8 cellular contexts compared by ENCODE assay signal in genomic region chr14:63454863-63455622, GRCh38.
DNase-seq lines count a peak whose midpoint lies in the region; ATAC-seq and TF ChIP-seq lines count a peak whose summit lies in the region.

No MANE protein-coding gene starts in this region.

- H3K36me3 Mint-ChIP-seq in endothelial cell (ENCODE audit: low read depth, unreplicated experiment): no peaks in the 10 kb centered on the region

- no peaks in the 10 kb centered on the region for H3K9me3 Mint-ChIP-seq in endothelial cell (ENCODE audit: unreplicated experiment)

- peaks cover 23% of the 10 kb centered on the region for H3K4me1 Mint-ChIP-seq in endothelial cell (ENCODE audit: unreplicated experiment)

- H3K4me3 Mint-ChIP-seq in endothelial cell (ENCODE audit: unreplicated experiment): no peak overlapping the region

- no peak for TF ChIP-seq CTCF in AG09319 (IDR thresholded peaks at IDR 0.05; ENCODE audit: low read depth, low read length)
- TF ChIP-seq CTCF in endothelial cell (IDR thresholded peaks at IDR 0.05; ENCODE audit: unreplicated experiment): no peak

- peaks cover 5% of the 10 kb centered on the region for H3K27me3 Mint-ChIP-seq in endothelial cell (ENCODE audit: unreplicated experiment)

- DNase-seq in AG09319 (ENCODE audit: extremely low read depth, low read depth): peak; percentile 7
- peak; percentile 70 for DNase-seq in NCI-H1105 treated with DMSO at 0.1 percent for 48 hours (lab: John Stamatoyannopoulos, UW)
- DNase-seq in endothelial cell (ENCODE audit: low spot score): no peak
- DNase-seq in ecto neural progenitor cell (ENCODE audit: low spot score): no peak

- peak overlapping the region; percentile 55 for H3K27ac Mint-ChIP-seq in endothelial cell (ENCODE audit: unreplicated experiment)

- peak; percentile 87 for ATAC-seq in GM19463 (IDR thresholded peaks at IDR 0.05; ENCODE audit: unreplicated experiment)
- ATAC-seq in GM19395 (IDR thresholded peaks at IDR 0.05; ENCODE audit: unreplicated experiment): no peak
- ATAC-seq in HG02571 (IDR thresholded peaks at IDR 0.05; ENCODE audit: unreplicated experiment): no peak
- no peak for ATAC-seq in GM21528 (IDR thresholded peaks at IDR 0.05; ENCODE audit: low FRiP score, unreplicated experiment)

Comparison
In these comparisons a context has a peak if more than half of its experiments do, and no peak if none do; other contexts are left out.
1. DNase-seq: peak in AG09319 (single experiment) and NCI-H1105 treated with DMSO at 0.1 percent for 48 hours (single experiment); none in endothelial cell (single experiment) and ecto neural progenitor cell (single experiment).